ENCODE assay signal across 1 cellular context in the genomic region with DNA sequence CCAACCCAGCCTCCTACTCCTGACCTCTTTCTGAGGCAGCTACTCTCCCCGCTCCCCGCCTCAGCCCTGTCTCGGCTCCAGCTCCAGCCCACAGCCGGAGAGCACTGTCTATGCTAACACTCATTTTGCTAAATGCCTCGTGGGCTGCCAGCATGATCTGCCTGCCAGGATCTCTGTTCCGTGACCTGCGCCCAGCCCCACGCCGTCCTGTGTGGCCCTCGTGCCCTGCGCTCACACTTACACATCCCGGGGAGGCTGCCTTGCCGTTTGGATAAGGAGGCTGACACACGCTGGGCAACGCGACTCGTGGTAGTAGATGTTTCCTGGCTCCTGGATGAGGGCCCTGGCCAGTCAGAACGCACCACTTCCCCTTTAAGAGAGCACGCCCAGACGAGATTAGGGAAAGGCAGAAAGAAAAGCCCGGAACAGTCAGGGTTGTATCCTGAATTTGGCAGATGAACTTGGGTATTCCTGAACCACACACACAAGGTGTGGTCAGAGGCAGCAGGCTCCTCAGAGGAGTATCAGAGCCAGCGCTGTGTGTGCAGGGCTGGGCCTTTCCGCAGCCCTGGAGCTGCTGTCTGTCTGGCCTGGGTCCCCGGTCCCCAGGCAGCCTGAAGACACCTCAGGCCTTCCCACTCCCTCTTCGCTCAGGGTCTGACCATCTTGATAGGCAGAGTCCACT.
A peak's percentile ranks its signal among the peaks of the same experiment; 100 is the strongest.
TF ChIP-seq lines count a peak whose summit lies in the region.

No MANE protein-coding gene starts in this region.

TF ChIP-seq in K562, 482 proteins besides CTCF, POLR2A, EP300 and RAD21 (continued from another document and continues in another):
- TF ChIP-seq, protein P1, sequence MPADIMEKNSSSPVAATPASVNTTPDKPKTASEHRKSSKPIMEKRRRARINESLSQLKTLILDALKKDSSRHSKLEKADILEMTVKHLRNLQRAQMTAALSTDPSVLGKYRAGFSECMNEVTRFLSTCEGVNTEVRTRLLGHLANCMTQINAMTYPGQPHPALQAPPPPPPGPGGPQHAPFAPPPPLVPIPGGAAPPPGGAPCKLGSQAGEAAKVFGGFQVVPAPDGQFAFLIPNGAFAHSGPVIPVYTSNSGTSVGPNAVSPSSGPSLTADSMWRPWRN (IDR thresholded peaks at IDR 0.05; ENCODE audit: low read depth), result peak; percentile 37; the same call in 1 of the 2 replicates
- TF ChIP-seq ZNF239 (CRISPR knock-in tag; IDR thresholded peaks at IDR 0.05), result no peak
- TF ChIP-seq FOXK1 (CRISPR knock-in tag; IDR thresholded peaks at IDR 0.05; ENCODE audit: borderline replicate concordance), result peak; percentile 88; the same call in 1 of the 2 replicates
- no peak for TF ChIP-seq POU5F1 (IDR thresholded peaks at IDR 0.05; ENCODE audit: borderline replicate concordance, low read depth, low read length, partially characterized antibody)
- TF ChIP-seq CXXC5 (CRISPR knock-in tag; IDR thresholded peaks at IDR 0.05), result peak; percentile 68
- TF ChIP-seq CAMTA2 (CRISPR knock-in tag; conservative IDR thresholded peaks at IDR 0.05), result no peak
- TF ChIP-seq, protein P2, sequence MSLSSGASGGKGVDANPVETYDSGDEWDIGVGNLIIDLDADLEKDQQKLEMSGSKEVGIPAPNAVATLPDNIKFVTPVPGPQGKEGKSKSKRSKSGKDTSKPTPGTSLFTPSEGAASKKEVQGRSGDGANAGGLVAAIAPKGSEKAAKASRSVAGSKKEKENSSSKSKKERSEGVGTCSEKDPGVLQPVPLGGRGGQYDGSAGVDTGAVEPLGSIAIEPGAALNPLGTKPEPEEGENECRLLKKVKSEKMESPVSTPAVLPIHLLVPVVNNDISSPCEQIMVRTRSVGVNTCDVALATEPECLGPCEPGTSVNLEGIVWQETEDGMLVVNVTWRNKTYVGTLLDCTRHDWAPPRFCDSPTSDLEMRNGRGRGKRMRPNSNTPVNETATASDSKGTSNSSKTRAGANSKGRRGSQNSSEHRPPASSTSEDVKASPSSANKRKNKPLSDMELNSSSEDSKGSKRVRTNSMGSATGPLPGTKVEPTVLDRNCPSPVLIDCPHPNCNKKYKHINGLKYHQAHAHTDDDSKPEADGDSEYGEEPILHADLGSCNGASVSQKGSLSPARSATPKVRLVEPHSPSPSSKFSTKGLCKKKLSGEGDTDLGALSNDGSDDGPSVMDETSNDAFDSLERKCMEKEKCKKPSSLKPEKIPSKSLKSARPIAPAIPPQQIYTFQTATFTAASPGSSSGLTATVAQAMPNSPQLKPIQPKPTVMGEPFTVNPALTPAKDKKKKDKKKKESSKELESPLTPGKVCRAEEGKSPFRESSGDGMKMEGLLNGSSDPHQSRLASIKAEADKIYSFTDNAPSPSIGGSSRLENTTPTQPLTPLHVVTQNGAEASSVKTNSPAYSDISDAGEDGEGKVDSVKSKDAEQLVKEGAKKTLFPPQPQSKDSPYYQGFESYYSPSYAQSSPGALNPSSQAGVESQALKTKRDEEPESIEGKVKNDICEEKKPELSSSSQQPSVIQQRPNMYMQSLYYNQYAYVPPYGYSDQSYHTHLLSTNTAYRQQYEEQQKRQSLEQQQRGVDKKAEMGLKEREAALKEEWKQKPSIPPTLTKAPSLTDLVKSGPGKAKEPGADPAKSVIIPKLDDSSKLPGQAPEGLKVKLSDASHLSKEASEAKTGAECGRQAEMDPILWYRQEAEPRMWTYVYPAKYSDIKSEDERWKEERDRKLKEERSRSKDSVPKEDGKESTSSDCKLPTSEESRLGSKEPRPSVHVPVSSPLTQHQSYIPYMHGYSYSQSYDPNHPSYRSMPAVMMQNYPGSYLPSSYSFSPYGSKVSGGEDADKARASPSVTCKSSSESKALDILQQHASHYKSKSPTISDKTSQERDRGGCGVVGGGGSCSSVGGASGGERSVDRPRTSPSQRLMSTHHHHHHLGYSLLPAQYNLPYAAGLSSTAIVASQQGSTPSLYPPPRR (CRISPR knock-in tag; IDR thresholded peaks at IDR 0.05; ENCODE audit: borderline replicate concordance), result no peak
- TF ChIP-seq ZNF79 (CRISPR knock-in tag; IDR thresholded peaks at IDR 0.05; ENCODE audit: low read depth), result no peak
- TF ChIP-seq, protein P3, sequence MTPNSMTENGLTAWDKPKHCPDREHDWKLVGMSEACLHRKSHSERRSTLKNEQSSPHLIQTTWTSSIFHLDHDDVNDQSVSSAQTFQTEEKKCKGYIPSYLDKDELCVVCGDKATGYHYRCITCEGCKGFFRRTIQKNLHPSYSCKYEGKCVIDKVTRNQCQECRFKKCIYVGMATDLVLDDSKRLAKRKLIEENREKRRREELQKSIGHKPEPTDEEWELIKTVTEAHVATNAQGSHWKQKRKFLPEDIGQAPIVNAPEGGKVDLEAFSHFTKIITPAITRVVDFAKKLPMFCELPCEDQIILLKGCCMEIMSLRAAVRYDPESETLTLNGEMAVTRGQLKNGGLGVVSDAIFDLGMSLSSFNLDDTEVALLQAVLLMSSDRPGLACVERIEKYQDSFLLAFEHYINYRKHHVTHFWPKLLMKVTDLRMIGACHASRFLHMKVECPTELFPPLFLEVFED (CRISPR knock-in tag; conservative IDR thresholded peaks at IDR 0.05), result no peak
- TF ChIP-seq BCL6 (CRISPR knock-in tag; IDR thresholded peaks at IDR 0.05), result no peak
- TF ChIP-seq, protein P4, sequence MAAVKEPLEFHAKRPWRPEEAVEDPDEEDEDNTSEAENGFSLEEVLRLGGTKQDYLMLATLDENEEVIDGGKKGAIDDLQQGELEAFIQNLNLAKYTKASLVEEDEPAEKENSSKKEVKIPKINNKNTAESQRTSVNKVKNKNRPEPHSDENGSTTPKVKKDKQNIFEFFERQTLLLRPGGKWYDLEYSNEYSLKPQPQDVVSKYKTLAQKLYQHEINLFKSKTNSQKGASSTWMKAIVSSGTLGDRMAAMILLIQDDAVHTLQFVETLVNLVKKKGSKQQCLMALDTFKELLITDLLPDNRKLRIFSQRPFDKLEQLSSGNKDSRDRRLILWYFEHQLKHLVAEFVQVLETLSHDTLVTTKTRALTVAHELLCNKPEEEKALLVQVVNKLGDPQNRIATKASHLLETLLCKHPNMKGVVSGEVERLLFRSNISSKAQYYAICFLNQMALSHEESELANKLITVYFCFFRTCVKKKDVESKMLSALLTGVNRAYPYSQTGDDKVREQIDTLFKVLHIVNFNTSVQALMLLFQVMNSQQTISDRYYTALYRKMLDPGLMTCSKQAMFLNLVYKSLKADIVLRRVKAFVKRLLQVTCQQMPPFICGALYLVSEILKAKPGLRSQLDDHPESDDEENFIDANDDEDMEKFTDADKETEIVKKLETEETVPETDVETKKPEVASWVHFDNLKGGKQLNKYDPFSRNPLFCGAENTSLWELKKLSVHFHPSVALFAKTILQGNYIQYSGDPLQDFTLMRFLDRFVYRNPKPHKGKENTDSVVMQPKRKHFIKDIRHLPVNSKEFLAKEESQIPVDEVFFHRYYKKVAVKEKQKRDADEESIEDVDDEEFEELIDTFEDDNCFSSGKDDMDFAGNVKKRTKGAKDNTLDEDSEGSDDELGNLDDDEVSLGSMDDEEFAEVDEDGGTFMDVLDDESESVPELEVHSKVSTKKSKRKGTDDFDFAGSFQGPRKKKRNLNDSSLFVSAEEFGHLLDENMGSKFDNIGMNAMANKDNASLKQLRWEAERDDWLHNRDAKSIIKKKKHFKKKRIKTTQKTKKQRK (IDR thresholded peaks at IDR 0.05; ENCODE audit: borderline replicate concordance, low read depth, low read length), result no peak
- peak; percentile 41 for TF ChIP-seq ZBTB17 (CRISPR knock-in tag; IDR thresholded peaks at IDR 0.05)
- no peak for TF ChIP-seq HLTF (IDR thresholded peaks at IDR 0.05)
- no peak for TF ChIP-seq MCM5 (IDR thresholded peaks at IDR 0.05; ENCODE audit: low read depth)
- TF ChIP-seq, protein P5, sequence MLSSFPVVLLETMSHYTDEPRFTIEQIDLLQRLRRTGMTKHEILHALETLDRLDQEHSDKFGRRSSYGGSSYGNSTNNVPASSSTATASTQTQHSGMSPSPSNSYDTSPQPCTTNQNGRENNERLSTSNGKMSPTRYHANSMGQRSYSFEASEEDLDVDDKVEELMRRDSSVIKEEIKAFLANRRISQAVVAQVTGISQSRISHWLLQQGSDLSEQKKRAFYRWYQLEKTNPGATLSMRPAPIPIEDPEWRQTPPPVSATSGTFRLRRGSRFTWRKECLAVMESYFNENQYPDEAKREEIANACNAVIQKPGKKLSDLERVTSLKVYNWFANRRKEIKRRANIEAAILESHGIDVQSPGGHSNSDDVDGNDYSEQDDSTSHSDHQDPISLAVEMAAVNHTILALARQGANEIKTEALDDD (IDR thresholded peaks at IDR 0.05), result no peak
- no peak; the same call in 1 of the 2 replicates for TF ChIP-seq ZNF263 (CRISPR knock-in tag; IDR thresholded peaks at IDR 0.05; ENCODE audit: borderline replicate concordance)
- TF ChIP-seq ZNF282 (CRISPR knock-in tag; IDR thresholded peaks at IDR 0.05), result no peak
- no peak for TF ChIP-seq RBM39 (optimal IDR thresholded peaks at IDR 0.05; ENCODE audit: low read depth, low read length)
- TF ChIP-seq NFIX (CRISPR knock-in tag; IDR thresholded peaks at IDR 0.05; ENCODE audit: low read depth), result no peak
- TF ChIP-seq, protein P6, sequence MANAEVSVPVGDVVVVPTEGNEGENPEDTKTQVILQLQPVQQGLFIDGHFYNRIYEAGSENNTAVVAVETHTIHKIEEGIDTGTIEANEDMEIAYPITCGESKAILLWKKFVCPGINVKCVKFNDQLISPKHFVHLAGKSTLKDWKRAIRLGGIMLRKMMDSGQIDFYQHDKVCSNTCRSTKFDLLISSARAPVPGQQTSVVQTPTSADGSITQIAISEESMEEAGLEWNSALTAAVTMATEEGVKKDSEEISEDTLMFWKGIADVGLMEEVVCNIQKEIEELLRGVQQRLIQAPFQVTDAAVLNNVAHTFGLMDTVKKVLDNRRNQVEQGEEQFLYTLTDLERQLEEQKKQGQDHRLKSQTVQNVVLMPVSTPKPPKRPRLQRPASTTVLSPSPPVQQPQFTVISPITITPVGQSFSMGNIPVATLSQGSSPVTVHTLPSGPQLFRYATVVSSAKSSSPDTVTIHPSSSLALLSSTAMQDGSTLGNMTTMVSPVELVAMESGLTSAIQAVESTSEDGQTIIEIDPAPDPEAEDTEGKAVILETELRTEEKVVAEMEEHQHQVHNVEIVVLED (CRISPR knock-in tag; IDR thresholded peaks at IDR 0.05), result no peak
- TF ChIP-seq E2F3 (CRISPR knock-in tag; IDR thresholded peaks at IDR 0.05), result no peak
- TF ChIP-seq ZC3H8 (IDR thresholded peaks at IDR 0.05), result no peak
- TF ChIP-seq HOXB6 (CRISPR knock-in tag; IDR thresholded peaks at IDR 0.05; ENCODE audit: borderline replicate concordance), result no peak
- TF ChIP-seq, protein P7, sequence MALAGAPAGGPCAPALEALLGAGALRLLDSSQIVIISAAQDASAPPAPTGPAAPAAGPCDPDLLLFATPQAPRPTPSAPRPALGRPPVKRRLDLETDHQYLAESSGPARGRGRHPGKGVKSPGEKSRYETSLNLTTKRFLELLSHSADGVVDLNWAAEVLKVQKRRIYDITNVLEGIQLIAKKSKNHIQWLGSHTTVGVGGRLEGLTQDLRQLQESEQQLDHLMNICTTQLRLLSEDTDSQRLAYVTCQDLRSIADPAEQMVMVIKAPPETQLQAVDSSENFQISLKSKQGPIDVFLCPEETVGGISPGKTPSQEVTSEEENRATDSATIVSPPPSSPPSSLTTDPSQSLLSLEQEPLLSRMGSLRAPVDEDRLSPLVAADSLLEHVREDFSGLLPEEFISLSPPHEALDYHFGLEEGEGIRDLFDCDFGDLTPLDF (CRISPR knock-in tag; IDR thresholded peaks at IDR 0.05), result no peak
- no peak for TF ChIP-seq NFATC3 (IDR thresholded peaks at IDR 0.05)
- TF ChIP-seq ZNF354B (CRISPR knock-in tag; IDR thresholded peaks at IDR 0.05), result no peak
- TF ChIP-seq FOXA3 (CRISPR knock-in tag; conservative IDR thresholded peaks at IDR 0.05 in 1 of 2, IDR thresholded peaks at IDR 0.05 in 1 of 2), result no peak
- TF ChIP-seq MYNN (IDR thresholded peaks at IDR 0.05), result peak; percentile 60; the same call in 1 of the 2 replicates
- TF ChIP-seq MYNN (CRISPR knock-in tag; IDR thresholded peaks at IDR 0.05), result no peak
- no peak for TF ChIP-seq RHOXF2B (CRISPR knock-in tag; conservative IDR thresholded peaks at IDR 0.05)
- TF ChIP-seq, protein P8, sequence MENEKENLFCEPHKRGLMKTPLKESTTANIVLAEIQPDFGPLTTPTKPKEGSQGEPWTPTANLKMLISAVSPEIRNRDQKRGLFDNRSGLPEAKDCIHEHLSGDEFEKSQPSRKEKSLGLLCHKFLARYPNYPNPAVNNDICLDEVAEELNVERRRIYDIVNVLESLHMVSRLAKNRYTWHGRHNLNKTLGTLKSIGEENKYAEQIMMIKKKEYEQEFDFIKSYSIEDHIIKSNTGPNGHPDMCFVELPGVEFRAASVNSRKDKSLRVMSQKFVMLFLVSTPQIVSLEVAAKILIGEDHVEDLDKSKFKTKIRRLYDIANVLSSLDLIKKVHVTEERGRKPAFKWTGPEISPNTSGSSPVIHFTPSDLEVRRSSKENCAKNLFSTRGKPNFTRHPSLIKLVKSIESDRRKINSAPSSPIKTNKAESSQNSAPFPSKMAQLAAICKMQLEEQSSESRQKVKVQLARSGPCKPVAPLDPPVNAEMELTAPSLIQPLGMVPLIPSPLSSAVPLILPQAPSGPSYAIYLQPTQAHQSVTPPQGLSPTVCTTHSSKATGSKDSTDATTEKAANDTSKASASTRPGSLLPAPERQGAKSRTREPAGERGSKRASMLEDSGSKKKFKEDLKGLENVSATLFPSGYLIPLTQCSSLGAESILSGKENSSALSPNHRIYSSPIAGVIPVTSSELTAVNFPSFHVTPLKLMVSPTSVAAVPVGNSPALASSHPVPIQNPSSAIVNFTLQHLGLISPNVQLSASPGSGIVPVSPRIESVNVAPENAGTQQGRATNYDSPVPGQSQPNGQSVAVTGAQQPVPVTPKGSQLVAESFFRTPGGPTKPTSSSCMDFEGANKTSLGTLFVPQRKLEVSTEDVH (IDR thresholded peaks at IDR 0.05; ENCODE audit: low read depth, partially characterized antibody), result no peak
- TF ChIP-seq ZNF347 (CRISPR knock-in tag; IDR thresholded peaks at IDR 0.05; ENCODE audit: low read depth), result no peak
- TF ChIP-seq CREBBP (IDR thresholded peaks at IDR 0.05; ENCODE audit: low read depth, low read length), result no peak
- no peak for TF ChIP-seq NR1H2 (CRISPR knock-in tag; IDR thresholded peaks at IDR 0.05)
- TF ChIP-seq HMG20B (CRISPR knock-in tag; IDR thresholded peaks at IDR 0.05), result no peak
- TF ChIP-seq ZNF217 (CRISPR knock-in tag; IDR thresholded peaks at IDR 0.05), result no peak
- TF ChIP-seq, protein P9, sequence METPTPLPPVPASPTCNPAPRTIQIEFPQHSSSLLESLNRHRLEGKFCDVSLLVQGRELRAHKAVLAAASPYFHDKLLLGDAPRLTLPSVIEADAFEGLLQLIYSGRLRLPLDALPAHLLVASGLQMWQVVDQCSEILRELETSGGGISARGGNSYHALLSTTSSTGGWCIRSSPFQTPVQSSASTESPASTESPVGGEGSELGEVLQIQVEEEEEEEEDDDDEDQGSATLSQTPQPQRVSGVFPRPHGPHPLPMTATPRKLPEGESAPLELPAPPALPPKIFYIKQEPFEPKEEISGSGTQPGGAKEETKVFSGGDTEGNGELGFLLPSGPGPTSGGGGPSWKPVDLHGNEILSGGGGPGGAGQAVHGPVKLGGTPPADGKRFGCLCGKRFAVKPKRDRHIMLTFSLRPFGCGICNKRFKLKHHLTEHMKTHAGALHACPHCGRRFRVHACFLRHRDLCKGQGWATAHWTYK (CRISPR knock-in tag; IDR thresholded peaks at IDR 0.05), result peak; percentile 72; the same call in 1 of the 2 replicates
- TF ChIP-seq, protein P10, sequence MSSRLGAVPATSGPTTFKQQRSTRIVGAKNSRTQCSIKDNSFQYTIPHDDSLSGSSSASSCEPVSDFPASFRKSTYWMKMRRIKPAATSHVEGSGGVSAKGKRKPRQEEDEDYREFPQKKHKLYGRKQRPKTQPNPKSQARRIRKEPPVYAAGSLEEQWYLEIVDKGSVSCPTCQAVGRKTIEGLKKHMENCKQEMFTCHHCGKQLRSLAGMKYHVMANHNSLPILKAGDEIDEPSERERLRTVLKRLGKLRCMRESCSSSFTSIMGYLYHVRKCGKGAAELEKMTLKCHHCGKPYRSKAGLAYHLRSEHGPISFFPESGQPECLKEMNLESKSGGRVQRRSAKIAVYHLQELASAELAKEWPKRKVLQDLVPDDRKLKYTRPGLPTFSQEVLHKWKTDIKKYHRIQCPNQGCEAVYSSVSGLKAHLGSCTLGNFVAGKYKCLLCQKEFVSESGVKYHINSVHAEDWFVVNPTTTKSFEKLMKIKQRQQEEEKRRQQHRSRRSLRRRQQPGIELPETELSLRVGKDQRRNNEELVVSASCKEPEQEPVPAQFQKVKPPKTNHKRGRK (tag; IDR thresholded peaks at IDR 0.05), result no peak
- TF ChIP-seq KAT8 (IDR thresholded peaks at IDR 0.05; ENCODE audit: low read depth), result no peak
